8 cellular contexts compared by ENCODE assay signal in genomic region chr16:87384162-87384999, GRCh38. TPM values are rescaled to one million over a fixed set of nuclear protein-coding genes. Genes with fewer than 3 reads are reported as not detected.
A peak's percentile ranks its signal among the peaks of the same experiment; 100 is the strongest.
DNase-seq lines count a peak whose midpoint lies in the region; ATAC-seq, FAIRE-seq and TF ChIP-seq lines count a peak whose summit lies in the region.

No MANE protein-coding gene starts in this region.

- no peaks in the 10 kb centered on the region for H3K36me3 Mint-ChIP-seq in natural killer cell treated with Interleukin-12 subunit alpha and Interleukin-12 subunit beta and Interleukin-15 and Interleukin-18, amount 100 ng/mL, for 72 hours

- peak overlapping the region; percentile 97 for H3K27ac Mint-ChIP-seq in natural killer cell treated with Interleukin-12 subunit alpha and Interleukin-12 subunit beta and Interleukin-15 and Interleukin-18, amount 100 ng/mL, for 72 hours

- WGBS in esophagus, 2 donors, result 10 to 11% methylated on average over 67 to 69 of the region's 69 CpGs

- no peak for TF ChIP-seq CTCF in BE2C (IDR thresholded peaks at IDR 0.05; ENCODE audit: low read depth, low read length)
- no peak for TF ChIP-seq CTCF in D721Med (IDR thresholded peaks at IDR 0.05; ENCODE audit: insufficient read depth, missing control alignments)

- H3K4me3 ChIP-seq in BE2C (ENCODE audit: low read depth, low read length) (peak overlapping the region; percentile 69), SJSA1 (peak overlapping the region; percentile 88), esophagus (ENCODE audit: low read depth in 1 of 2, low read length in 2 of 2) (peak overlapping the region; percentile 62 to 80)

- peaks cover 10% of the 10 kb centered on the region for H3K4me1 ChIP-seq in BE2C
- H3K4me1 ChIP-seq in SJSA1 (replicated peaks), result peaks cover 44% of the 10 kb centered on the region
- H3K4me1 ChIP-seq in esophagus (ENCODE audit: control insufficient read depth in 2 of 2, insufficient read depth in 2 of 2, low read length in 1 of 2), result peaks cover 0 to 4% of the 10 kb centered on the region in 2 donors

- H3K27me3 ChIP-seq in BE2C, result no peaks in the 10 kb centered on the region
- H3K27me3 ChIP-seq in SJSA1 (replicated peaks), result no peaks in the 10 kb centered on the region
- H3K27me3 ChIP-seq in esophagus (ENCODE audit: control insufficient read depth in 1 of 2, insufficient read depth in 2 of 2, low read length in 2 of 2), result no peaks in the 10 kb centered on the region

- peak overlapping the region; percentile 90 for H3K4me3 Mint-ChIP-seq in natural killer cell treated with Interleukin-12 subunit alpha and Interleukin-12 subunit beta and Interleukin-15 and Interleukin-18, amount 100 ng/mL, for 72 hours

- ATAC-seq in GM18873 (IDR thresholded peaks at IDR 0.05; ENCODE audit: low FRiP score, unreplicated experiment) (peak; percentile 0), HG03159 (IDR thresholded peaks at IDR 0.05; ENCODE audit: unreplicated experiment) (peak; percentile 31)
- ATAC-seq in natural killer cell treated with Interleukin-12 subunit alpha and Interleukin-12 subunit beta and Interleukin-15 and Interleukin-18, amount 100 ng/mL, for 72 hours, result peak; percentile 1 to 2

- H3K9me3 ChIP-seq in BE2C (no peaks in the 10 kb centered on the region), SJSA1 (replicated peaks) (no peaks in the 10 kb centered on the region), esophagus (ENCODE audit: control insufficient read depth in 2 of 2, insufficient read depth in 1 of 2, low read depth in 1 of 2, low read length in 1 of 2) (no peaks in the 10 kb centered on the region)

- peaks cover 57 to 61% of the 10 kb centered on the region in 2 donors for H3K4me1 Mint-ChIP-seq in natural killer cell treated with Interleukin-12 subunit alpha and Interleukin-12 subunit beta and Interleukin-15 and Interleukin-18, amount 100 ng/mL, for 72 hours (ENCODE audit: low read depth in 2 of 2)

- no peak for FAIRE-seq in D721Med (lab: Jason Lieb, UNC)

- no peaks in the 10 kb centered on the region for H3K36me3 ChIP-seq in BE2C
- peaks cover 3% of the 10 kb centered on the region; the same call in 1 of the 2 replicates for H3K36me3 ChIP-seq in SJSA1
- H3K36me3 ChIP-seq in esophagus (ENCODE audit: control insufficient read depth in 2 of 2, insufficient read depth in 2 of 2, low read length in 1 of 2), result no peaks in the 10 kb centered on the region

- no peaks in the 10 kb centered on the region for H3K27me3 Mint-ChIP-seq in natural killer cell treated with Interleukin-12 subunit alpha and Interleukin-12 subunit beta and Interleukin-15 and Interleukin-18, amount 100 ng/mL, for 72 hours

- peak; percentile 84 for DNase-seq in BE2C
- peak in 1 of 2 experiments; percentile 78 for DNase-seq in SJSA1 (ENCODE audit: low read depth in 1 of 2, low spot score in 2 of 2)
- no peak for DNase-seq in natural killer cell treated with Interleukin-12 subunit alpha and Interleukin-12 subunit beta and Interleukin-15 and Interleukin-18, amount 100 ng/mL, for 72 hours (ENCODE audit: low spot score)
- DNase-seq in D721Med (ENCODE audit: insufficient read length, low spot score), result no peak
- no peak for DNase-seq in ecto neural progenitor cell (ENCODE audit: low spot score)

- H3K9me3 Mint-ChIP-seq in natural killer cell treated with Interleukin-12 subunit alpha and Interleukin-12 subunit beta and Interleukin-15 and Interleukin-18, amount 100 ng/mL, for 72 hours, result no peaks in the 10 kb centered on the region

- H3K27ac ChIP-seq in SJSA1 (peak overlapping the region; percentile 12), esophagus (ENCODE audit: low read depth in 2 of 2, low read length in 1 of 2) (peak overlapping the region; percentile 95 to 97)

RNA-seq across cellular contexts. Expression of gene FBXO31, which starts 0.8 kb away (rescaled TPM):
- polyA plus RNA-seq in BE2C (2012; ENCODE audit: insufficient read depth, insufficient read length, low read depth), result 36.7 TPM
- 26.2 and 27.2 TPM in 2 replicates for total RNA-seq in SJSA1 (2014; rRNA removed; shearing (Covaris generic))
- 10 to 100 TPM; 10.4 to 12.5 TPM for polyA plus RNA-seq in esophagus
- 10 to 100 TPM; 30.5 to 36.9 TPM for total RNA-seq in natural killer cell treated with Interleukin-12 subunit alpha and Interleukin-12 subunit beta and Interleukin-15 and Interleukin-18, amount 100 ng/mL, for 72 hours

RNA-seq across cellular contexts. Expression of gene MAP1LC3B, which starts 7.8 kb away (rescaled TPM):
- 64.2 TPM for polyA plus RNA-seq in BE2C (2012; ENCODE audit: insufficient read depth, insufficient read length, low read depth)
- total RNA-seq in SJSA1 (2014; rRNA removed; shearing (Covaris generic)), result 16.9 and 21.3 TPM in 2 replicates
- 10 to 100 TPM; 28.1 to 41.2 TPM for polyA plus RNA-seq in esophagus
- 10 to 100 TPM; 41.0 to 84.2 TPM for total RNA-seq in natural killer cell treated with Interleukin-12 subunit alpha and Interleukin-12 subunit beta and Interleukin-15 and Interleukin-18, amount 100 ng/mL, for 72 hours
